In genomic region chr17:82698974-82699442, GRCh38 we compare ENCODE assay signal across 8 cellular contexts. TPM values are rescaled to one million over a fixed set of nuclear protein-coding genes. Genes with fewer than 3 reads are reported as not detected.
DNase-seq lines count a peak whose midpoint lies in the region; ATAC-seq, FAIRE-seq and TF ChIP-seq lines count a peak whose summit lies in the region.

No MANE protein-coding gene starts in this region.

- no peak for ATAC-seq in CD4-positive, alpha-beta T cell (ENCODE audit: poor library complexity)
- no peak for ATAC-seq in activated B cell treated with CpG ODN at 0.5 μM for 24 hours (ENCODE audit: low read depth)
- ATAC-seq in thoracic aorta (ENCODE audit: insufficient number of reproducible peaks, low FRiP score, low read depth): no peak

- peaks cover 17% of the 10 kb centered on the region for H3K4me1 ChIP-seq in keratinocyte (ENCODE audit: control insufficient read depth, extremely low read depth, insufficient read depth, low read length)
- H3K4me1 ChIP-seq in thoracic aorta (ENCODE audit: control insufficient read depth in 1 of 2, low read depth in 2 of 2): peaks cover 7 to 21% of the 10 kb centered on the region in 2 donors

- POLR2A ChIA-PET in CD4-positive, alpha-beta T cell (lab: Charles Lee): no interaction called here
- POLR2A ChIA-PET in HEK293T (lab: Yijun Ruan, JAX) (interaction anchor here (1.4 kb wide), 1 partner anchor 18 kb away, joined by 4 read pairs; the partner anchor contains the start of gene FN3KRP), activated B cell treated with CpG ODN at 0.5 μM for 24 hours (lab: Charles Lee) (no interaction called here)

- peaks cover 5% of the 10 kb centered on the region for H3K9me3 Mint-ChIP-seq in CD4-positive, alpha-beta T cell
- peaks cover 8% of the 10 kb centered on the region for H3K9me3 Mint-ChIP-seq in activated B cell treated with CpG ODN at 0.5 μM for 24 hours

- H3K9me1 ChIP-seq in keratinocyte (ENCODE audit: control insufficient read depth, extremely low read depth, insufficient read depth, low read length): no peaks in the 10 kb centered on the region

- CTCF ChIA-PET in CD4-positive, alpha-beta T cell (lab: Charles Lee): no interaction called here
- CTCF ChIA-PET in HEK293T (lab: Yijun Ruan, JAX) (interaction anchor here (1.0 kb wide), 1 partner anchor 13 kb away, joined by 3 read pairs; no protein-coding TSS in a partner anchor), activated B cell treated with CpG ODN at 0.5 μM for 24 hours (lab: Charles Lee) (no interaction called here)

- H3K79me2 ChIP-seq in keratinocyte (ENCODE audit: control insufficient read depth, insufficient read depth, low read length): peaks cover 2% of the 10 kb centered on the region

- H3K9ac ChIP-seq in keratinocyte (ENCODE audit: control insufficient read depth, extremely low read depth, insufficient read depth, low read length): peak overlapping the region; percentile 47

- no peaks in the 10 kb centered on the region for H3K27me3 Mint-ChIP-seq in CD4-positive, alpha-beta T cell
- H3K27me3 Mint-ChIP-seq in activated B cell treated with CpG ODN at 0.5 μM for 24 hours: peaks cover 4% of the 10 kb centered on the region

- H3K4me1 Mint-ChIP-seq in CD4-positive, alpha-beta T cell (ENCODE audit: low read depth): peaks cover 10% of the 10 kb centered on the region
- H3K4me1 Mint-ChIP-seq in activated B cell treated with CpG ODN at 0.5 μM for 24 hours: peaks cover 16% of the 10 kb centered on the region

- H3K4me3 ChIP-seq in keratinocyte (ENCODE audit: control insufficient read depth in 2 of 3, extremely low read depth in 1 of 3, insufficient read depth in 2 of 3, low read depth in 1 of 3, low read length in 3 of 3) (peak overlapping the region; percentile 51 to 64 (median 58)), thoracic aorta (peak overlapping the region; percentile 92)

- intact Hi-C loops in CD4-positive, alpha-beta T cell (cut with DNase I, micrococcal nuclease): loop anchor here (1.0 to 5.0 kb wide), 4 partner anchors 17 to 53 kb away; partner anchors contain the start of genes FN3KRP (in 2 of the 2), TBCD (in 2 of the 2) and WDR45B (in 1 of the 2)
- intact Hi-C loops in activated B cell treated with CpG ODN at 0.5 μM for 24 hours (cut with micrococcal nuclease): loop anchor here (1.0 to 5.0 kb wide), 4 partner anchors 17 to 282 kb away; partner anchors contain the start of genes FN3KRP, HEXD, OGFOD3 and WDR45B

- peak overlapping the region; percentile 90 for H3K4me3 Mint-ChIP-seq in CD4-positive, alpha-beta T cell
- peak overlapping the region; percentile 82 for H3K4me3 Mint-ChIP-seq in activated B cell treated with CpG ODN at 0.5 μM for 24 hours

- no peak for DNase-seq in CD4-positive, alpha-beta T cell
- DNase-seq in HEK293T (ENCODE audit: extremely low spot score): no peak
- DNase-seq in activated B cell treated with CpG ODN at 0.5 μM for 24 hours: no peak
- DNase-seq in keratinocyte (ENCODE audit: low read depth, low spot score): no peak
- no peak for DNase-seq in thoracic aorta (ENCODE audit: low spot score)
- DNase-seq in amygdala (lab: John Stamatoyannopoulos, UW): no peak
- no peak for DNase-seq in NCI-H2107 (lab: John Stamatoyannopoulos, UW)
- DNase-seq in NOMO-1 treated with dmso at 0.1 percent for 144 hours (lab: John Stamatoyannopoulos, UW; ENCODE audit: unreplicated experiment): no peak

- no peak for TF ChIP-seq CTCF in CD4-positive, alpha-beta T cell (IDR thresholded peaks at IDR 0.05)
- TF ChIP-seq CTCF in activated B cell treated with CpG ODN at 0.5 μM for 24 hours (IDR thresholded peaks at IDR 0.05) (no peak), keratinocyte (optimal IDR thresholded peaks at IDR 0.05 in 1 of 3, IDR thresholded peaks at IDR 0.05 in 1 of 3, conservative IDR thresholded peaks at IDR 0.05 in 1 of 3; ENCODE audit: extremely low read depth in 1 of 3, insufficient read depth in 2 of 3, low read length in 3 of 3) (no peak), thoracic aorta (IDR thresholded peaks at IDR 0.05) (no peak)

- FAIRE-seq in keratinocyte (lab: Jason Lieb, UNC): no peak

- H3K27me3 ChIP-seq in CD4-positive, alpha-beta T cell (ENCODE audit: control insufficient read depth, insufficient read depth, low read length): no peaks in the 10 kb centered on the region
- peaks cover 6% of the 10 kb centered on the region for H3K27me3 ChIP-seq in keratinocyte (ENCODE audit: control insufficient read depth, extremely low read depth, insufficient read depth, low read length)
- no peaks in the 10 kb centered on the region for H3K27me3 ChIP-seq in thoracic aorta (replicated peaks; ENCODE audit: insufficient read depth)

- H3K9me3 ChIP-seq in CD4-positive, alpha-beta T cell (ENCODE audit: control insufficient read depth, low read length): peaks cover 7% of the 10 kb centered on the region
- H3K9me3 ChIP-seq in keratinocyte (ENCODE audit: control insufficient read depth, low read depth, low read length) (peaks cover 3% of the 10 kb centered on the region), thoracic aorta (peaks cover 9% of the 10 kb centered on the region)

- peak overlapping the region; percentile 21 for H3K27ac Mint-ChIP-seq in CD4-positive, alpha-beta T cell
- no peak overlapping the region for H3K27ac Mint-ChIP-seq in activated B cell treated with CpG ODN at 0.5 μM for 24 hours

- dilution Hi-C loops in keratinocyte (cut with MboI; ENCODE audit: extremely low pct_ligation_motif_present, low sequenced_read_pairs): no loop called here

- H3K27ac ChIP-seq in CD4-positive, alpha-beta T cell (ENCODE audit: low read depth, low read length): no peak overlapping the region
- H3K27ac ChIP-seq in keratinocyte (ENCODE audit: control insufficient read depth, insufficient read depth, low read length): no peak overlapping the region
- peak overlapping the region in 1 of 2 donors; percentile 29 for H3K27ac ChIP-seq in thoracic aorta

- peaks cover 7% of the 10 kb centered on the region for H3K36me3 Mint-ChIP-seq in CD4-positive, alpha-beta T cell (ENCODE audit: low read depth)
- H3K36me3 Mint-ChIP-seq in activated B cell treated with CpG ODN at 0.5 μM for 24 hours (ENCODE audit: low read depth): peaks cover 4% of the 10 kb centered on the region

- peak overlapping the region; percentile 79 for H3K4me2 ChIP-seq in keratinocyte (ENCODE audit: control insufficient read depth, extremely low read depth, insufficient read depth, low read depth, low read length)

- H3K36me3 ChIP-seq in keratinocyte (ENCODE audit: control insufficient read depth in 2 of 2, extremely low read depth in 1 of 2, insufficient read depth in 2 of 2, low read length in 2 of 2) (no peaks in the 10 kb centered on the region), thoracic aorta (no peaks in the 10 kb centered on the region)

- peak overlapping the region; percentile 69 for H2AFZ ChIP-seq in keratinocyte (ENCODE audit: control insufficient read depth, low read length)

- no peaks in the 10 kb centered on the region for H4K20me1 ChIP-seq in keratinocyte (ENCODE audit: control insufficient read depth, extremely low read depth, insufficient read depth, low read length)

RNA-seq across cellular contexts. Expression of gene RAB40B, which starts 0.5 kb away (rescaled TPM):
- 1 to 10 TPM; 1.6 to 2.0 TPM for total RNA-seq in CD4-positive, alpha-beta T cell
- 2.0 and 2.6 TPM in 2 replicates for total RNA-seq in activated B cell treated with CpG ODN at 0.5 μM for 24 hours
- polyA plus RNA-seq in keratinocyte: 10.6 to 15.1 TPM (median 11.4 TPM) in 3 replicates
- 5.5 TPM for polyA plus RNA-seq in keratinocyte (2011; ENCODE audit: low read depth)
- polyA plus RNA-seq in keratinocyte (2011; cell fraction: cytosol; rRNA removed): 8.4 and 13.4 TPM in 2 replicates
- polyA plus RNA-seq in keratinocyte (2011; cell fraction: nucleus; rRNA removed): 13.5 and 15.4 TPM in 2 replicates
- 11.0 and 15.2 TPM in 2 replicates for polyA plus RNA-seq in keratinocyte (2012; ENCODE audit: low replicate concordance)
- 4.0 to 18.9 TPM (median 12.2 TPM) in 3 replicates for polyA minus RNA-seq in keratinocyte
- polyA minus RNA-seq in keratinocyte (2011; cell fraction: cytosol; rRNA and poly(A)+ RNA removed): 12.9 TPM
- 5.4 and 5.6 TPM in 2 replicates for polyA minus RNA-seq in keratinocyte (2011; cell fraction: nucleus; rRNA and poly(A)+ RNA removed)
- total RNA-seq in thoracic aorta: 10 to 100 TPM; 17.3 to 21.1 TPM

RNA-seq across cellular contexts. Expression of gene FN3KRP, which starts 17.5 kb away (rescaled TPM):
- 10 to 100 TPM; 30.6 to 31.2 TPM for total RNA-seq in CD4-positive, alpha-beta T cell
- total RNA-seq in activated B cell treated with CpG ODN at 0.5 μM for 24 hours (26.7 and 28.5 TPM in 2 replicates), thoracic aorta (10 to 100 TPM in 1 of 2 donors, 1 to 10 TPM in 1; 9.8 to 15.6 TPM)
- polyA plus RNA-seq in keratinocyte: 24.7 to 26.2 TPM (median 25.7 TPM) in 3 replicates
- 15.1 TPM for polyA plus RNA-seq in keratinocyte (2011; ENCODE audit: low read depth)
- polyA plus RNA-seq in keratinocyte (2011; cell fraction: cytosol; rRNA removed): 22.7 and 26.4 TPM in 2 replicates
- 29.3 and 37.4 TPM in 2 replicates for polyA plus RNA-seq in keratinocyte (2011; cell fraction: nucleus; rRNA removed)
- polyA plus RNA-seq in keratinocyte (2012; ENCODE audit: low replicate concordance): 23.4 and 34.5 TPM in 2 replicates
- 13.1 to 16.4 TPM (median 15.0 TPM) in 3 replicates for polyA minus RNA-seq in keratinocyte
- 18.8 TPM for polyA minus RNA-seq in keratinocyte (2011; cell fraction: cytosol; rRNA and poly(A)+ RNA removed)
- 8.8 and 9.2 TPM in 2 replicates for polyA minus RNA-seq in keratinocyte (2011; cell fraction: nucleus; rRNA and poly(A)+ RNA removed)

RNA-seq across cellular contexts. Expression of gene FN3K, which starts 36.4 kb away (rescaled TPM):
- total RNA-seq in CD4-positive, alpha-beta T cell: 1 to 10 TPM; 4.2 to 4.9 TPM
- total RNA-seq in activated B cell treated with CpG ODN at 0.5 μM for 24 hours (0.44 and 0.98 TPM in 2 replicates), thoracic aorta (10 to 100 TPM in 1 of 2 donors, 1 to 10 TPM in 1; 8.3 to 10.4 TPM)
- 0.10 to 0.35 TPM (median 0.32 TPM) in 3 replicates for polyA plus RNA-seq in keratinocyte
- polyA plus RNA-seq in keratinocyte (2011; ENCODE audit: low read depth): 1.6 TPM
- 0.13 and 0.34 TPM in 2 replicates for polyA plus RNA-seq in keratinocyte (2011; cell fraction: cytosol; rRNA removed)
- polyA plus RNA-seq in keratinocyte (2011; cell fraction: nucleus; rRNA removed): 1.7 and 2.1 TPM in 2 replicates
- polyA plus RNA-seq in keratinocyte (2012; ENCODE audit: low replicate concordance): 1.4 and 2.4 TPM in 2 replicates
- 0.46 to 1.3 TPM in 2 of 3 replicates, not detected in the other for polyA minus RNA-seq in keratinocyte
- 4.2 TPM for polyA minus RNA-seq in keratinocyte (2011; cell fraction: cytosol; rRNA and poly(A)+ RNA removed)
- 0.42 and 1.4 TPM in 2 replicates for polyA minus RNA-seq in keratinocyte (2011; cell fraction: nucleus; rRNA and poly(A)+ RNA removed)

RNA-seq across cellular contexts. Expression of gene WDR45B, which starts 50.8 kb away (rescaled TPM):
- 10 to 100 TPM; 49.8 to 54.3 TPM for total RNA-seq in CD4-positive, alpha-beta T cell
- 48.3 and 51.2 TPM in 2 replicates for total RNA-seq in activated B cell treated with CpG ODN at 0.5 μM for 24 hours
- 77.2 to 92.4 TPM (median 89.2 TPM) in 3 replicates for polyA plus RNA-seq in keratinocyte
- 105 TPM for polyA plus RNA-seq in keratinocyte (2011; ENCODE audit: low read depth)
- 78.5 and 113 TPM in 2 replicates for polyA plus RNA-seq in keratinocyte (2011; cell fraction: cytosol; rRNA removed)
- 84.1 and 91.4 TPM in 2 replicates for polyA plus RNA-seq in keratinocyte (2011; cell fraction: nucleus; rRNA removed)
- polyA plus RNA-seq in keratinocyte (2012; ENCODE audit: low replicate concordance): 56.9 and 66.5 TPM in 2 replicates
- polyA minus RNA-seq in keratinocyte: 66.9 to 72.3 TPM (median 72.1 TPM) in 3 replicates
- polyA minus RNA-seq in keratinocyte (2011; cell fraction: cytosol; rRNA and poly(A)+ RNA removed): 67.3 TPM
- 29.9 and 42.0 TPM in 2 replicates for polyA minus RNA-seq in keratinocyte (2011; cell fraction: nucleus; rRNA and poly(A)+ RNA removed)
- total RNA-seq in thoracic aorta: 10 to 100 TPM; 50.0 to 55.7 TPM

RNA-seq across cellular contexts. Expression of gene TBCD, which starts 52.9 kb away (rescaled TPM):
- total RNA-seq in CD4-positive, alpha-beta T cell: 10 to 100 TPM; 74.6 to 80.3 TPM
- total RNA-seq in activated B cell treated with CpG ODN at 0.5 μM for 24 hours (49.9 and 50.9 TPM in 2 replicates), thoracic aorta (10 to 100 TPM; 55.0 to 55.5 TPM)
- polyA plus RNA-seq in keratinocyte: 30.1 to 51.5 TPM (median 36.2 TPM) in 3 replicates
- 46.9 TPM for polyA plus RNA-seq in keratinocyte (2011; ENCODE audit: low read depth)
- 27.0 and 48.2 TPM in 2 replicates for polyA plus RNA-seq in keratinocyte (2011; cell fraction: cytosol; rRNA removed)
- 77.9 and 106 TPM in 2 replicates for polyA plus RNA-seq in keratinocyte (2011; cell fraction: nucleus; rRNA removed)
- 49.2 and 75.3 TPM in 2 replicates for polyA plus RNA-seq in keratinocyte (2012; ENCODE audit: low replicate concordance)
- 63.0 to 138 TPM (median 81.3 TPM) in 3 replicates for polyA minus RNA-seq in keratinocyte
- polyA minus RNA-seq in keratinocyte (2011; cell fraction: cytosol; rRNA and poly(A)+ RNA removed): 59.3 TPM
- polyA minus RNA-seq in keratinocyte (2011; cell fraction: nucleus; rRNA and poly(A)+ RNA removed): 47.8 and 67.7 TPM in 2 replicates
